Comparison of ENCODE assay signal across 12 cellular contexts in the genomic region with DNA sequence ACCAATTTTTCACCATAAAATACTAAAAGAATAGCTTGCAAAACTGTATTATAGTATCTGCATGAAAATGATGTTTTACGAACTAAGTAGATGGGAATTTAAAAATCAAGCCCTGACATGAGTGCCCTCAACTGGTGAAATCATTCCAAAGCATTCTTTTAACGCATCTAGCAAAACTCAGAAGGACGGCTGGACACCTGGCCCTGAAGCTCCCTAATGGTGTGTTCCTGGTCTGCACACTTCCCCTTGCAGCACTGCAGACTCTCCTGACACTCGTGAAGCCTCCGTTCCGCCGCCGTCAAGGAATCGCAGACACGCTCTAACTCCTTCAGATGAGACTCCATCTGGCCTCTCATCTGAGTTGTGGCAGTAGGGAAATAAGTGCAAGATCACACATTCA. TPM values are rescaled to one million over a fixed set of nuclear protein-coding genes. Genes with fewer than 3 reads are reported as not detected.
A peak's percentile ranks its signal among the peaks of the same experiment; 100 is the strongest.
DNase-seq lines count a peak whose midpoint lies in the region; ATAC-seq and TF ChIP-seq lines count a peak whose summit lies in the region.
"Had no signal": no experiment of that assay in that cellular context is flagged by ENCODE, and none has a peak within 500 bp of the region (broad histone marks: within the 10 kb centered on the region; RNA-seq: fewer than 3 reads in every experiment).

No MANE protein-coding gene starts in this region.

- DNase-seq in AG04449 (ENCODE audit: low read depth, low spot score) (no peak), GM12864 (ENCODE audit: low read depth) (no peak), PC-3 (peak; percentile 10), foreskin keratinocyte (peak in 1 of 2 donors; percentile 34), pons (ENCODE audit: low spot score) (no peak), HPDE6-E6E7 (ENCODE audit: extremely low spot score) (no peak), DMS153 (lab: John Stamatoyannopoulos, UW) (no peak)
- DNase-seq: effector CD8-positive, alpha-beta T cell; NCI-H1105 treated with DMSO at 0.1 percent for 48 hours; upper lobe of right lung had no signal

- POLR2A ChIA-PET in AG04449 (lab: Yijun Ruan, JAX) = no interaction called here
- POLR2A ChIA-PET in PC-3 (lab: Charles Lee; ENCODE audit: unreplicated experiment) = no interaction called here

- no peak overlapping the region for H3K4me2 ChIP-seq in PC-3 (ENCODE audit: low read length)

- H3K36me3 ChIP-seq in PC-3 (ENCODE audit: low read depth, low read length) = peaks cover 11% of the 10 kb centered on the region; the same call in 1 of the 2 replicates

- H3K4me1 ChIP-seq in PC-3 (ENCODE audit: insufficient read depth, low read length) (no peaks in the 10 kb centered on the region), foreskin keratinocyte (no peaks in the 10 kb centered on the region)
- H3K4me1 ChIP-seq: upper lobe of right lung had no signal

- no peaks in the 10 kb centered on the region for H4K20me1 ChIP-seq in PC-3 (ENCODE audit: low read length)

- no peak overlapping the region for H3K27ac ChIP-seq in PC-3 (ENCODE audit: low read length)
- H3K27ac ChIP-seq in foreskin keratinocyte = no peak overlapping the region
- H3K27ac ChIP-seq: skin epidermis, upper lobe of right lung had no signal

- BruUV-seq in PC-3 (replicated peaks; lab: Mats Ljungman, UMichigan) = no TSS peak

- H3F3A ChIP-seq in PC-3 (ENCODE audit: low read length, unreplicated experiment) = no peaks in the 10 kb centered on the region

- CTCF ChIA-PET in AG04449 (lab: Yijun Ruan, JAX) (interaction anchor here (1.0 kb wide), 1 partner anchor 458 kb away, joined by 4 read pairs; no protein-coding TSS in a partner anchor), PC-3 (lab: Charles Lee) (no interaction called here)

- no peaks in the 10 kb centered on the region for H3K4me1 Mint-ChIP-seq in activated T-helper 17 cell treated with anti-CD3 and anti-CD28 coated beads, Interleukin-2, amount 50 U/mL, for 72 hours

- H3K27me3 ChIP-seq in PC-3 (ENCODE audit: low read length) (no peaks in the 10 kb centered on the region), foreskin keratinocyte (no peaks in the 10 kb centered on the region)
- H3K27me3 ChIP-seq: upper lobe of right lung had no signal

- no peak overlapping the region for H3K4me3 ChIP-seq in AG04449 (ENCODE audit: low read depth, low read length)
- no peak overlapping the region for H3K4me3 ChIP-seq in GM12864 (ENCODE audit: low read depth, low read length)
- no peak overlapping the region for H3K4me3 ChIP-seq in PC-3 (ENCODE audit: low read length)
- H3K4me3 ChIP-seq: skin epidermis, upper lobe of right lung had no signal

- peaks cover 96% of the 10 kb centered on the region for H3K36me3 Mint-ChIP-seq in activated T-helper 17 cell treated with anti-CD3 and anti-CD28 coated beads, Interleukin-2, amount 50 U/mL, for 72 hours (ENCODE audit: low read depth)

- H3K4me3 Mint-ChIP-seq in activated T-helper 17 cell treated with anti-CD3 and anti-CD28 coated beads, Interleukin-2, amount 50 U/mL, for 72 hours = no peak overlapping the region

- ATAC-seq in PC-3 (no peak), foreskin keratinocyte (no peak)
- ATAC-seq in activated T-helper 17 cell treated with anti-CD3 and anti-CD28 coated beads, Interleukin-2, amount 50 U/mL, for 72 hours (replicated peaks) = no peak
- ATAC-seq: upper lobe of right lung had no signal

- H3K9me3 Mint-ChIP-seq in activated T-helper 17 cell treated with anti-CD3 and anti-CD28 coated beads, Interleukin-2, amount 50 U/mL, for 72 hours = no peaks in the 10 kb centered on the region

- H2AFZ ChIP-seq in PC-3 (ENCODE audit: low read length) = no peak overlapping the region

- H3K27ac Mint-ChIP-seq in activated T-helper 17 cell treated with anti-CD3 and anti-CD28 coated beads, Interleukin-2, amount 50 U/mL, for 72 hours = no peak overlapping the region

- no peaks in the 10 kb centered on the region for H3K9me2 ChIP-seq in PC-3 (replicated peaks; ENCODE audit: low read length)

- no peak overlapping the region for H3K9ac ChIP-seq in PC-3 (ENCODE audit: low read length)

- intact Hi-C loops in PC-3 (cut with micrococcal nuclease) = no loop called here

- H3K9me3 ChIP-seq in PC-3 (ENCODE audit: low read length) = no peaks in the 10 kb centered on the region
- H3K9me3 ChIP-seq: upper lobe of right lung had no signal

- H3K27me3 Mint-ChIP-seq in activated T-helper 17 cell treated with anti-CD3 and anti-CD28 coated beads, Interleukin-2, amount 50 U/mL, for 72 hours = no peaks in the 10 kb centered on the region

- H3K79me2 ChIP-seq in PC-3 (ENCODE audit: low read length) = no peaks in the 10 kb centered on the region

- TF ChIP-seq CTCF in AG04449 (IDR thresholded peaks at IDR 0.05; ENCODE audit: insufficient read depth, low read length, missing control alignments) (peak; percentile 6), GM12864 (IDR thresholded peaks at IDR 0.05; ENCODE audit: low read depth, low read length, missing control alignments) (peak; percentile 5), PC-3 (conservative IDR thresholded peaks at IDR 0.05; ENCODE audit: low read depth, low read length) (no peak; the same call in 1 of the 2 replicates), foreskin keratinocyte (conservative IDR thresholded peaks at IDR 0.05) (peak; percentile 38)

RNA-seq across cellular contexts. Expression of gene ODF2L, which starts 39.9 kb away (rescaled TPM):
- 18.3 and 21.8 TPM in 2 replicates for total RNA-seq in PC-3 (2014; rRNA removed)
- 30.8 and 31.1 TPM in 2 replicates for total RNA-seq in foreskin keratinocyte
- 16.7 and 18.7 TPM in 2 replicates for polyA plus RNA-seq in foreskin keratinocyte
- total RNA-seq in activated T-helper 17 cell treated with anti-CD3 and anti-CD28 coated beads, Interleukin-2, amount 50 U/mL, for 72 hours = 10 to 100 TPM; 45.8 to 65.8 TPM
